1 cellular context compared by ENCODE assay signal in genomic region chr6:53930330-53930729, GRCh38.
TF ChIP-seq lines count a peak whose summit lies in the region.

No MANE protein-coding gene starts in this region.

TF ChIP-seq in HepG2, 621 proteins besides CTCF, POLR2A, EP300 and RAD21 (continued from another document):
- no peak for TF ChIP-seq ZNF687 (CRISPR knock-in tag; IDR thresholded peaks at IDR 0.05)
- TF ChIP-seq NONO (IDR thresholded peaks at IDR 0.05), result no peak
- TF ChIP-seq NONO (CRISPR knock-in tag; conservative IDR thresholded peaks at IDR 0.05), result no peak
- no peak for TF ChIP-seq ZNF232 (CRISPR knock-in tag; IDR thresholded peaks at IDR 0.05; ENCODE audit: borderline replicate concordance)
TF ChIP-seq in HepG2: peak in this region for 0.
